ENCODE assay signal across 18 cellular contexts in the genomic region with DNA sequence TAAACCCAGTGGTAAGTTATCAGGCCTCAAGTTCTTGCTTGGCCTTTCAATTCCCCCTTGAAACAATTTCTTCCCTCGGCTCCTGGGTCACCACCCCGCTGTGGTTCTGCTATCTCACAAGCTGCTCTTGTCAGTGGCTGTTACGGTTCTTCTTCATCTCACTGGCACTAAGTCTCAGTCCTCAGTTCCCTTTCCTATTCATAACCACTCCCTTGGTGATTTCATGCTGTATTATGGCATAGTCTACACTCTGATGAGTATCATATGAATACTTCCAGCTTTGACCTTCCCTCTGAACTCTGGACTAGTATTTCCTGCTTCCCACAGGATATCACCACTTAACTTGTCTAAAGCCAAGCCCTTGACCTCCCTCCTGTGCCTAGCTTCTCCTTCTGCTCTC. TPM values are rescaled to one million over a fixed set of nuclear protein-coding genes. Genes with fewer than 3 reads are reported as not detected.
DNase-seq lines count a peak whose midpoint lies in the region; ATAC-seq and TF ChIP-seq lines count a peak whose summit lies in the region.
"Had no signal": no experiment of that assay in that cellular context is flagged by ENCODE, and none has a peak within 500 bp of the region (broad histone marks: within the 10 kb centered on the region; RNA-seq: fewer than 3 reads in every experiment).

No MANE protein-coding gene starts in this region.

- peak; percentile 45 for ATAC-seq in GM21367 (IDR thresholded peaks at IDR 0.05; ENCODE audit: unreplicated experiment)
- ATAC-seq in HG03175 (IDR thresholded peaks at IDR 0.05; ENCODE audit: unreplicated experiment): peak; percentile 39
- ATAC-seq: activated CD4-positive, CD25-positive, alpha-beta regulatory T cell treated with anti-CD3 and anti-CD28 coated beads, Interleukin-2, amount 50 U/mL, for 24 hours; activated naive CD8-positive, alpha-beta T cell treated with anti-CD3 and anti-CD28 coated beads, Interleukin-2, amount 50 U/mL, for 24 hours; Panc1 had no signal

- peak overlapping the region; percentile 78 for H3K27ac ChIP-seq in epithelial cell of prostate
- H3K27ac ChIP-seq in thyroid gland: no peak overlapping the region

- H3K4me3 ChIP-seq in GM12864 (ENCODE audit: low read depth, low read length) (no peak overlapping the region), thyroid gland (replicated peaks in 1 of 3) (no peak overlapping the region)

- DNase-seq in GM12864 (ENCODE audit: low read depth) (peak; percentile 41), epithelial cell of prostate (ENCODE audit: low read depth, low spot score) (no peak), NK-92 (lab: John Stamatoyannopoulos, UW; ENCODE audit: unreplicated experiment) (no peak), NCI-H510A treated with DMSO at 0.1 percent for 48 hours (lab: John Stamatoyannopoulos, UW) (no peak), thyroid gland (no peak)
- DNase-seq in effector CD8-positive, alpha-beta T cell (lab: John Stamatoyannopoulos, UW): no peak
- DNase-seq: activated naive CD8-positive, alpha-beta T cell treated with anti-CD3 and anti-CD28 coated beads, Interleukin-2, amount 50 U/mL, for 24 hours; central memory CD4-positive, alpha-beta T cell; glutamatergic neuron; GOT3; stimulated activated CD4-positive, alpha-beta T cell treated with anti-CD3 and anti-CD28 coated beads, Interleukin-15, amount 100 ng/mL, for 24 hours had no signal

- H3K4me1 ChIP-seq in thyroid gland: no peaks in the 10 kb centered on the region

- no peaks in the 10 kb centered on the region for H3K36me3 ChIP-seq in thyroid gland

- intact Hi-C loops in thyroid gland (cut with DNase I): no loop called here

- no peaks in the 10 kb centered on the region for H3K27me3 ChIP-seq in thyroid gland

- TF ChIP-seq CTCF in GM12864 (IDR thresholded peaks at IDR 0.05; ENCODE audit: low read depth, low read length, missing control alignments): no peak
- no peak for TF ChIP-seq CTCF in thyroid gland (IDR thresholded peaks at IDR 0.05)

- WGBS in thyroid gland, 2 donors: 84 to 87% methylated on average over 3 of the region's 3 CpGs

- TF ChIP-seq POLR2A in thyroid gland (IDR thresholded peaks at IDR 0.05): no peak

- no peaks in the 10 kb centered on the region for H3K9me3 ChIP-seq in thyroid gland

RNA-seq across cellular contexts. Expression of gene TAAR1, which starts 7.9 kb away (rescaled TPM):
- total RNA-seq in thyroid gland: not detected
- total RNA-seq: A673, posterior vena cava, temporal lobe had no signal

RNA-seq across cellular contexts. Expression of gene TAAR2, which starts 27.0 kb away (rescaled TPM):
- not detected for total RNA-seq in thyroid gland
- total RNA-seq: A673, posterior vena cava, temporal lobe had no signal
